ENCODE assay signal across 9 cellular contexts in genomic region chr1:47996406-47997226, GRCh38. TPM values are rescaled to one million over a fixed set of nuclear protein-coding genes. Genes with fewer than 3 reads are reported as not detected.
DNase-seq lines count a peak whose midpoint lies in the region; ATAC-seq and TF ChIP-seq lines count a peak whose summit lies in the region.
"Had no signal": no experiment of that assay in that cellular context is flagged by ENCODE, and none has a peak within 500 bp of the region (broad histone marks: within the 10 kb centered on the region; RNA-seq: fewer than 3 reads in every experiment).

No MANE protein-coding gene starts in this region.

- H3K27me3 ChIP-seq in brain microvascular endothelial cell (replicated peaks) (peaks cover 31% of the 10 kb centered on the region), left lung (peaks cover 21 to 97% of the 10 kb centered on the region in 2 donors), suprapubic skin (peaks cover 25% of the 10 kb centered on the region)

- in situ Hi-C loops in brain microvascular endothelial cell (cut with HindIII; ENCODE audit: low pct_ligation_motif_present, low sequenced_read_pairs) = no loop called here

- peak; percentile 45 for DNase-seq in NCI-H748 (lab: John Stamatoyannopoulos, UW; ENCODE audit: unreplicated experiment)
- no peak for DNase-seq in NCI-H748 treated with DMSO at 0.1 percent for 48 hours (lab: John Stamatoyannopoulos, UW)
- no peak for DNase-seq in brain microvascular endothelial cell
- DNase-seq in left lung = peak in 1 of 2 donors; percentile 78
- DNase-seq in suprapubic skin (ENCODE audit: low spot score in 2 of 2) = peak in 1 of 2 donors; percentile 70
- DNase-seq in SHP77 treated with DMSO at 0.1 percent for 48 hours (lab: John Stamatoyannopoulos, UW) = no peak
- DNase-seq in A172 (ENCODE audit: low spot score) = no peak
- no peak for DNase-seq in T-helper 9 cell

- no peak for TF ChIP-seq POLR2A in suprapubic skin (IDR thresholded peaks at IDR 0.05)

- H3K9me3 ChIP-seq in left lung (no peaks in the 10 kb centered on the region), suprapubic skin (no peaks in the 10 kb centered on the region)

- WGBS in suprapubic skin = 8% methylated on average over 20 of the region's 80 CpGs

- H3K27ac ChIP-seq in brain microvascular endothelial cell = no peak overlapping the region
- H3K27ac ChIP-seq in left lung = no peak overlapping the region
- H3K27ac ChIP-seq in suprapubic skin = peak overlapping the region; percentile 79
- H3K27ac ChIP-seq: epithelial cell of prostate had no signal

- TF ChIP-seq CTCF in brain microvascular endothelial cell (IDR thresholded peaks at IDR 0.05; ENCODE audit: low read depth, low read length, missing control alignments) = no peak
- no peak for TF ChIP-seq CTCF in left lung (IDR thresholded peaks at IDR 0.05)
- TF ChIP-seq CTCF in suprapubic skin (IDR thresholded peaks at IDR 0.05) = no peak

- H3K4me3 ChIP-seq in brain microvascular endothelial cell (ENCODE audit: low read depth, low read length) (peak overlapping the region; percentile 30), left lung (peak overlapping the region; percentile 37 to 46), suprapubic skin (peak overlapping the region; percentile 80)

- H3K4me1 ChIP-seq in left lung (peaks cover 2 to 17% of the 10 kb centered on the region in 2 donors), suprapubic skin (peaks cover 34% of the 10 kb centered on the region)

- no peaks in the 10 kb centered on the region for H3K36me3 ChIP-seq in brain microvascular endothelial cell (replicated peaks)
- no peaks in the 10 kb centered on the region for H3K36me3 ChIP-seq in left lung
- no peaks in the 10 kb centered on the region for H3K36me3 ChIP-seq in suprapubic skin

- intact Hi-C loops in left lung (cut with DNase I) = no loop called here

- no peak for TF ChIP-seq EP300 in suprapubic skin (IDR thresholded peaks at IDR 0.05)

- peak; percentile 17 for ATAC-seq in left lung

RNA-seq across cellular contexts. Expression of gene TRABD2B, which starts 0.6 kb away (rescaled TPM):
- total RNA-seq in left lung (1 to 10 TPM in 1 of 2 donors, under 1 TPM in 1; 0.99 to 2.0 TPM), suprapubic skin (1 to 10 TPM in 3 of 4 donors, under 1 TPM in 1; 0.83 to 2.6 (median 1.9) TPM)
- total RNA-seq in A172 (2014; rRNA removed; shearing (Covaris generic)) = 0.26 and 2.0 TPM in 2 replicates

Comparison
In these comparisons a context has a peak if more than half of its experiments do, and no peak if none do; other contexts are left out.
1. H3K4me3 ChIP-seq: peak in every context shown above with its lines; median percentile 80 in suprapubic skin; 42 in left lung; 30 in brain microvascular endothelial cell.